Comparison of ENCODE assay signal across 12 cellular contexts in the genomic region with DNA sequence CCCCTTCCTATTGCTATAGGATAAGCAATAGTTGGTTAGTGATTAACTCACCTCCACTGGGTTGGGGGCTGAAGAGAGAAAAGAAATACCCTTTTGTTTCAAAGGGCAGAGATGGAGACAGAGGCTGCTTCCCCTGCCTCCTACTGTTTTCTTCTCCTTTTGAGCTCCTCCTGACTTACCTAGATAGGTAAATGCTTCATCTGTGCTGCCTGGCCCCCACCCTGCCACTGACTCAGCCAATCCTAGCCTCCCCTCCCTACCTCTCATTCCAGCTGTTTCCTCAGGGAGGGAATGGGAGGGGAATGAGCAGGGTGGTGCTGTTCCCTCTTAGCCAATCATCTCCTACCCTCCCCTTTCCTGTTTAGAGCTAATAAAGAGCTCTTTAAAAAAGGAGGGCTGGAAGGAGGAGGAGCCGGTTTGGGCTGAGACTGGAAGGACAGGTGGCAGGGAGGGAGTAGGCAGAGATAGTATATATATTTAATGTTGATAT. TPM values are rescaled to one million over a fixed set of nuclear protein-coding genes. Genes with fewer than 3 reads are reported as not detected.
DNase-seq lines count a peak whose midpoint lies in the region; ATAC-seq and TF ChIP-seq lines count a peak whose summit lies in the region.
"Had no signal": no experiment of that assay in that cellular context is flagged by ENCODE, and none has a peak within 500 bp of the region (broad histone marks: within the 10 kb centered on the region; RNA-seq: fewer than 3 reads in every experiment).

TSS of gene C1orf116 (minus strand) at position 229 of the 490 bp plus-strand sequence. CDS start 5,158 bp downstream, outside the sequence.

- H3K27ac Mint-ChIP-seq in GM23338: peak within 1 kb of the TSS; percentile 79
- H3K27ac Mint-ChIP-seq: activated B cell treated with CpG ODN at 0.5 μM for 24 hours had no signal

- TF ChIP-seq CTCF in GM23338 (conservative IDR thresholded peaks at IDR 0.05; ENCODE audit: low read depth in 2 of 2): no peak
- TF ChIP-seq CTCF in osteoblast (IDR thresholded peaks at IDR 0.05; ENCODE audit: extremely low read depth, low read depth, low read length): no peak

- H2AFZ ChIP-seq in GM23338: peak within 1 kb of the TSS; percentile 25; the same call in 1 of the 2 replicates
- no peak within 1 kb of the TSS for H2AFZ ChIP-seq in osteoblast (ENCODE audit: low read length)
- no peak within 1 kb of the TSS for H2AFZ ChIP-seq in GM23248

- H3K9me3 ChIP-seq in osteoblast (ENCODE audit: low read depth, low read length) (no peaks in the 10 kb centered on the region), MG63 (no peaks in the 10 kb centered on the region), GM23248 (ENCODE audit: low read depth) (no peaks in the 10 kb centered on the region)

- H3K9me3 Mint-ChIP-seq in GM23338: no peaks in the 10 kb centered on the region
- H3K9me3 Mint-ChIP-seq: activated B cell treated with CpG ODN at 0.5 μM for 24 hours had no signal

- H3K36me3 Mint-ChIP-seq in GM23338 (ENCODE audit: low read depth): no peaks in the 10 kb centered on the region

- H3K4me2 ChIP-seq in GM23338 (peak within 1 kb of the TSS; percentile 67), osteoblast (ENCODE audit: insufficient read depth, low read length) (no peak within 1 kb of the TSS), GM23248 (ENCODE audit: unreplicated experiment) (no peak within 1 kb of the TSS)

- peak within 1 kb of the TSS; percentile 61 for H3K4me3 Mint-ChIP-seq in GM23338
- H3K4me3 Mint-ChIP-seq: activated B cell treated with CpG ODN at 0.5 μM for 24 hours had no signal

- H3K27me3 Mint-ChIP-seq in GM23338 (ENCODE audit: insufficient read depth, low read depth, poor library complexity): no peaks in the 10 kb centered on the region

- no peaks in the 10 kb centered on the region for H3K79me2 ChIP-seq in GM23338 (replicated peaks; ENCODE audit: insufficient read depth)
- no peaks in the 10 kb centered on the region for H3K79me2 ChIP-seq in osteoblast (ENCODE audit: insufficient read depth, low read length)
- H3K79me2 ChIP-seq in GM23248 (ENCODE audit: insufficient read depth): no peaks in the 10 kb centered on the region

- H3K4me1 Mint-ChIP-seq in GM23338: peaks cover 46% of the 10 kb centered on the region
- H3K4me1 Mint-ChIP-seq: activated B cell treated with CpG ODN at 0.5 μM for 24 hours had no signal

- H3K27me3 ChIP-seq in GM23338 (ENCODE audit: insufficient read depth) (no peaks in the 10 kb centered on the region), osteoblast (ENCODE audit: insufficient read depth, low read length) (no peaks in the 10 kb centered on the region), MG63 (no peaks in the 10 kb centered on the region), GM23248 (replicated peaks; ENCODE audit: insufficient read depth) (no peaks in the 10 kb centered on the region)

- H3K9ac ChIP-seq in GM23248: no peak within 1 kb of the TSS

- WGBS in GM23248 (ENCODE audit: low coverage in 1 of 2, low lambda C conversion rate in 2 of 2, missing lambda C conversion rate in 2 of 2), 2 experiments: 6 to 17% methylated on average over 1 of the region's 1 CpG

- H3K4me3 ChIP-seq in GM23338 (peak within 1 kb of the TSS; percentile 34), osteoblast (ENCODE audit: insufficient read depth, low read length) (no peak within 1 kb of the TSS), MG63 (no peak within 1 kb of the TSS), GM23248 (no peak within 1 kb of the TSS)

- intact Hi-C loops in posterior vena cava (cut with DNase I): no loop called here

- H3K4me1 ChIP-seq in GM23338 (ENCODE audit: insufficient read depth): peaks cover 34% of the 10 kb centered on the region
- H3K4me1 ChIP-seq in osteoblast (ENCODE audit: insufficient read depth, low read length): no peaks in the 10 kb centered on the region
- H3K4me1 ChIP-seq in GM23248 (ENCODE audit: insufficient read depth): peaks cover 22% of the 10 kb centered on the region

- H3K27ac ChIP-seq in GM23338 (ENCODE audit: low read depth) (peak within 1 kb of the TSS; percentile 62; the same call in 1 of the 2 replicates), epithelial cell of prostate (peak within 1 kb of the TSS; percentile 99), osteoblast (ENCODE audit: low read depth, low read length) (no peak within 1 kb of the TSS), GM23248 (no peak within 1 kb of the TSS)

- H4K20me1 ChIP-seq in GM23338 (replicated peaks; ENCODE audit: insufficient read depth): no peaks in the 10 kb centered on the region
- no peaks in the 10 kb centered on the region for H4K20me1 ChIP-seq in osteoblast (ENCODE audit: insufficient read depth, low read length)
- H4K20me1 ChIP-seq in GM23248 (ENCODE audit: insufficient read depth): no peaks in the 10 kb centered on the region

- peak; percentile 97 for DNase-seq in GM23338 (ENCODE audit: low spot score)
- DNase-seq in NCI-H2171 (lab: John Stamatoyannopoulos, UW): peak; percentile 6
- DNase-seq in epithelial cell of prostate (ENCODE audit: low read depth, low spot score): peak; percentile 98
- DNase-seq in osteoblast (ENCODE audit: insufficient read length, low spot score, missing footprints): peak; percentile 1
- no peak for DNase-seq in MG63
- DNase-seq in HCEC 1CT: no peak
- no peak for DNase-seq in posterior vena cava (ENCODE audit: low spot score)
- DNase-seq in GM23248: no peak
- DNase-seq: activated B cell treated with CpG ODN at 0.5 μM for 24 hours; GF-D8; MM.1S; stimulated activated CD4-positive, alpha-beta T cell treated with anti-CD3 and anti-CD28 coated beads, Interleukin-4, amount 100 ng/mL, for 1 hour had no signal

- H3K9me2 ChIP-seq in GM23338 (ENCODE audit: insufficient read depth) (peaks cover 10% of the 10 kb centered on the region; the same call in 1 of the 2 replicates), GM23248 (ENCODE audit: insufficient read depth) (no peaks in the 10 kb centered on the region)

- in situ Hi-C loops in GM23248 (cut with MboI): no loop called here

- ATAC-seq in GM23338: peak; percentile 99

- H3F3A ChIP-seq in GM23338 (replicated peaks; ENCODE audit: low read depth) (no peaks in the 10 kb centered on the region), GM23248 (ENCODE audit: insufficient read depth) (peaks cover 16% of the 10 kb centered on the region)

- H3K36me3 ChIP-seq in GM23338 (ENCODE audit: insufficient read depth) (no peaks in the 10 kb centered on the region), osteoblast (ENCODE audit: insufficient read depth, low read length) (no peaks in the 10 kb centered on the region), MG63 (no peaks in the 10 kb centered on the region), GM23248 (ENCODE audit: low read depth) (no peaks in the 10 kb centered on the region)

TF ChIP-seq in GM23338, 12 proteins besides CTCF, POLR2A, EP300 and RAD21:
- TF ChIP-seq ZNF331 (CRISPR knock-in tag; IDR thresholded peaks at IDR 0.05; ENCODE audit: low read depth): no peak
- peak; percentile 66 for TF ChIP-seq POLR2AphosphoS5 (IDR thresholded peaks at IDR 0.05; ENCODE audit: low read depth)

RNA-seq across cellular contexts. Expression of gene C1orf116, which starts in this region (rescaled TPM):
- total RNA-seq in GM23338 (2014; rRNA removed; shearing (Covaris generic)): 4.0 and 5.3 TPM in 2 replicates
- polyA plus RNA-seq in GM23338 (2016; fragmentation: Nextera tagmentation; extraction: Ambion mirVana): 2.2 and 2.3 TPM in 2 replicates
- total RNA-seq in osteoblast: not detected in 2 replicates
- 0.26 TPM in 1 of 2 replicates, not detected in the other for total RNA-seq in MG63 (2014; rRNA removed; shearing (Covaris generic); ENCODE audit: low replicate concordance)
- not detected for total RNA-seq in posterior vena cava
- not detected in 2 replicates for total RNA-seq in GM23248 (2014; rRNA removed; shearing (Covaris generic))
- polyA plus RNA-seq in GM23248 (2016; fragmentation: Nextera tagmentation; extraction: Ambion mirVana): not detected in 2 replicates

Comparison
In these comparisons a context has a peak if more than half of its experiments do, and no peak if none do; other contexts are left out.
1. Peak in DNase-seq in osteoblast; RNA of the gene not detected or under 1 TPM.
2. DNase-seq: peak in GM23338 (single experiment), NCI-H2171 (single experiment) and epithelial cell of prostate (single experiment); none in MG63 (single experiment), HCEC 1CT (single experiment), posterior vena cava (single experiment) and GM23248 (single experiment).
3. H3K27ac ChIP-seq: peak in GM23338 (single experiment) and epithelial cell of prostate (single experiment); none in osteoblast (single experiment) and GM23248 (single experiment).